2 cellular contexts compared by ENCODE assay signal in genomic region chr3:171873561-171873960, GRCh38.
TF ChIP-seq lines count a peak whose summit lies in the region.

No MANE protein-coding gene starts in this region.

TF ChIP-seq in IMR-90, 13 proteins besides CTCF, POLR2A, EP300 and RAD21:
- TF ChIP-seq MAZ (IDR thresholded peaks at IDR 0.05; ENCODE audit: borderline replicate concordance, low read depth, low read length) (no peak), NFE2L2 (IDR thresholded peaks at IDR 0.05; ENCODE audit: low read depth, low read length) (no peak), FOS (IDR thresholded peaks at IDR 0.05; ENCODE audit: low read depth, low read length) (no peak), SMC3 (IDR thresholded peaks at IDR 0.05; ENCODE audit: low read depth, low read length) (no peak), CEBPB (IDR thresholded peaks at IDR 0.05; ENCODE audit: low read depth, low read length) (no peak), BHLHE40 (IDR thresholded peaks at IDR 0.05; ENCODE audit: low read depth, low read length) (no peak), ELK1 (IDR thresholded peaks at IDR 0.05; ENCODE audit: borderline replicate concordance, low read depth, low read length) (no peak), MXI1 (IDR thresholded peaks at IDR 0.05; ENCODE audit: borderline replicate concordance, low read depth, low read length) (no peak), USF2 (IDR thresholded peaks at IDR 0.05; ENCODE audit: low read depth, low read length) (no peak), RCOR1 (IDR thresholded peaks at IDR 0.05; ENCODE audit: insufficient replicate concordance, low read length) (no peak)

TF ChIP-seq in neural cell, 6 proteins besides CTCF, POLR2A, EP300 and RAD21 (continued from another document):
- TF ChIP-seq MXI1 (conservative IDR thresholded peaks at IDR 0.05; ENCODE audit: poor library complexity, severe bottlenecking) = no peak
- no peak for TF ChIP-seq EZH2 (IDR thresholded peaks at IDR 0.05; ENCODE audit: borderline replicate concordance, insufficient read depth, low read length, poor library complexity, severe bottlenecking)
- no peak for TF ChIP-seq TAF1 (IDR thresholded peaks at IDR 0.05; ENCODE audit: low read depth)
- no peak for TF ChIP-seq REST (IDR thresholded peaks at IDR 0.05; ENCODE audit: borderline replicate concordance)
- TF ChIP-seq SMC3 (conservative IDR thresholded peaks at IDR 0.05; ENCODE audit: poor library complexity) = no peak
